Comparison of ENCODE assay signal across 22 cellular contexts in genomic region chr4:186500721-186501304, GRCh38. TPM values are rescaled to one million over a fixed set of nuclear protein-coding genes. Genes with fewer than 3 reads are reported as not detected.
A peak's percentile ranks its signal among the peaks of the same experiment; 100 is the strongest.
DNase-seq lines count a peak whose midpoint lies in the region; ATAC-seq and TF ChIP-seq lines count a peak whose summit lies in the region.
"Had no signal": no experiment of that assay in that cellular context is flagged by ENCODE, and none has a peak within 500 bp of the region (broad histone marks: within the 10 kb centered on the region; RNA-seq: fewer than 3 reads in every experiment).

No MANE protein-coding gene starts in this region.

- CTCF ChIA-PET in activated CD4-positive, alpha-beta T cell treated with anti-CD3 and anti-CD28 coated beads for 36 hours (lab: Charles Lee), result interaction anchor here (0.6 kb wide), 1 partner anchor 408 kb away, joined by 4 read pairs; no protein-coding TSS in a partner anchor

- H3K27me3 Mint-ChIP-seq in chondrocyte (ENCODE audit: low read depth), result peaks cover 19% of the 10 kb centered on the region
- no peaks in the 10 kb centered on the region for H3K27me3 Mint-ChIP-seq in activated CD4-positive, alpha-beta T cell treated with anti-CD3 and anti-CD28 coated beads for 36 hours
- H3K27me3 Mint-ChIP-seq in activated CD4-positive, alpha-beta T cell treated with anti-CD3 and anti-CD28 coated beads, Interleukin-2, amount 10 ng/mL, durations not matched to agents 24 days and 14 days, result no peaks in the 10 kb centered on the region
- H3K27me3 Mint-ChIP-seq: activated B cell treated with CpG ODN at 0.5 μM for 24 hours had no signal

- POLR2A ChIA-PET in activated CD4-positive, alpha-beta T cell treated with anti-CD3 and anti-CD28 coated beads for 36 hours (lab: Charles Lee), result no interaction called here

- no peaks in the 10 kb centered on the region for H3K27me3 ChIP-seq in left lung
- H3K27me3 ChIP-seq: pancreas had no signal

- no peaks in the 10 kb centered on the region for H3K4me1 ChIP-seq in left lung
- H3K4me1 ChIP-seq: Caco-2, gastroesophageal sphincter, pancreas had no signal

- no peak overlapping the region for H3K4me3 ChIP-seq in left lung
- H3K4me3 ChIP-seq: gastroesophageal sphincter, GM12878, pancreas had no signal

- no peak overlapping the region for H3K4me3 Mint-ChIP-seq in chondrocyte (ENCODE audit: unreplicated experiment)
- no peak overlapping the region for H3K4me3 Mint-ChIP-seq in activated CD4-positive, alpha-beta T cell treated with anti-CD3 and anti-CD28 coated beads for 36 hours
- no peak overlapping the region for H3K4me3 Mint-ChIP-seq in activated CD4-positive, alpha-beta T cell treated with anti-CD3 and anti-CD28 coated beads, Interleukin-2, amount 10 ng/mL, durations not matched to agents 24 days and 14 days
- H3K4me3 Mint-ChIP-seq: activated B cell treated with CpG ODN at 0.5 μM for 24 hours had no signal

- H3K9me3 Mint-ChIP-seq in chondrocyte (ENCODE audit: low read depth), result peaks cover 4% of the 10 kb centered on the region
- peaks cover 5% of the 10 kb centered on the region for H3K9me3 Mint-ChIP-seq in activated CD4-positive, alpha-beta T cell treated with anti-CD3 and anti-CD28 coated beads for 36 hours (ENCODE audit: low read depth)
- peaks cover 3% of the 10 kb centered on the region for H3K9me3 Mint-ChIP-seq in activated CD4-positive, alpha-beta T cell treated with anti-CD3 and anti-CD28 coated beads, Interleukin-2, amount 10 ng/mL, durations not matched to agents 24 days and 14 days

- H3K36me3 Mint-ChIP-seq in chondrocyte (ENCODE audit: low read depth), result no peaks in the 10 kb centered on the region
- no peaks in the 10 kb centered on the region for H3K36me3 Mint-ChIP-seq in activated CD4-positive, alpha-beta T cell treated with anti-CD3 and anti-CD28 coated beads for 36 hours (ENCODE audit: low read depth)
- H3K36me3 Mint-ChIP-seq in activated CD4-positive, alpha-beta T cell treated with anti-CD3 and anti-CD28 coated beads, Interleukin-2, amount 10 ng/mL, durations not matched to agents 24 days and 14 days (ENCODE audit: low read depth), result no peaks in the 10 kb centered on the region

- ATAC-seq in left lung (peak; percentile 78), HG03280 (IDR thresholded peaks at IDR 0.05; ENCODE audit: unreplicated experiment) (no peak)
- no peak for ATAC-seq in activated CD4-positive, alpha-beta T cell treated with anti-CD3 and anti-CD28 coated beads for 36 hours
- ATAC-seq: gastroesophageal sphincter, GM12878 had no signal

- H3K36me3 ChIP-seq in left lung, result no peaks in the 10 kb centered on the region
- H3K36me3 ChIP-seq: gastroesophageal sphincter, pancreas had no signal

- intact Hi-C loops in left lung (cut with DNase I), result no loop called here
- intact Hi-C loops in activated CD4-positive, alpha-beta T cell treated with anti-CD3 and anti-CD28 coated beads for 36 hours (cut with DNase I, micrococcal nuclease), result no loop called here
- intact Hi-C loops in activated CD4-positive, alpha-beta T cell treated with anti-CD3 and anti-CD28 coated beads, Interleukin-2, amount 10 ng/mL, durations not matched to agents 24 days and 14 days (cut with micrococcal nuclease), result no loop called here

- no peak for TF ChIP-seq CTCF in chondrocyte (IDR thresholded peaks at IDR 0.05)
- no peak for TF ChIP-seq CTCF in left lung (IDR thresholded peaks at IDR 0.05)

- no peaks in the 10 kb centered on the region for H3K4me1 Mint-ChIP-seq in chondrocyte (ENCODE audit: low read depth)
- no peaks in the 10 kb centered on the region for H3K4me1 Mint-ChIP-seq in activated CD4-positive, alpha-beta T cell treated with anti-CD3 and anti-CD28 coated beads for 36 hours
- H3K4me1 Mint-ChIP-seq in activated CD4-positive, alpha-beta T cell treated with anti-CD3 and anti-CD28 coated beads, Interleukin-2, amount 10 ng/mL, durations not matched to agents 24 days and 14 days, result no peaks in the 10 kb centered on the region
- H3K4me1 Mint-ChIP-seq: activated B cell treated with CpG ODN at 0.5 μM for 24 hours had no signal

- no peaks in the 10 kb centered on the region for H3K9me3 ChIP-seq in left lung
- H3K9me3 ChIP-seq: Caco-2, gastroesophageal sphincter, pancreas had no signal

- H3K27ac Mint-ChIP-seq in chondrocyte (ENCODE audit: unreplicated experiment), result peak overlapping the region; percentile 43
- H3K27ac Mint-ChIP-seq in activated CD4-positive, alpha-beta T cell treated with anti-CD3 and anti-CD28 coated beads for 36 hours, result no peak overlapping the region
- no peak overlapping the region for H3K27ac Mint-ChIP-seq in activated CD4-positive, alpha-beta T cell treated with anti-CD3 and anti-CD28 coated beads, Interleukin-2, amount 10 ng/mL, durations not matched to agents 24 days and 14 days
- H3K27ac Mint-ChIP-seq: activated B cell treated with CpG ODN at 0.5 μM for 24 hours had no signal

- H3K27ac ChIP-seq in left lung, result no peak overlapping the region
- H3K27ac ChIP-seq: gastroesophageal sphincter, pancreas had no signal

- DNase-seq in DMS53 (lab: John Stamatoyannopoulos, UW) (peak; percentile 89), NCI-H774 (lab: John Stamatoyannopoulos, UW) (peak; percentile 76), chondrocyte (ENCODE audit: low spot score) (no peak), left lung (no peak), AG20443 (ENCODE audit: low spot score) (no peak)
- no peak for DNase-seq in activated CD4-positive, alpha-beta T cell treated with anti-CD3 and anti-CD28 coated beads for 36 hours
- no peak for DNase-seq in activated CD4-positive, alpha-beta T cell treated with anti-CD3 and anti-CD28 coated beads, Interleukin-2, amount 10 ng/mL, durations not matched to agents 24 days and 14 days
- DNase-seq: activated B cell treated with CpG ODN at 0.5 μM for 24 hours; Caco-2; GDM1; NCI-H1436; stimulated activated CD4-positive, alpha-beta T cell treated with anti-CD3 and anti-CD28 coated beads, Interleukin-2, amount 100 ng/mL, for 48 hours; T-helper 1 cell had no signal

RNA-seq across cellular contexts. Expression of gene MTNR1A, which starts 54.6 kb away (rescaled TPM):
- 0.44 TPM in 1 of 3 replicates, not detected in the others for total RNA-seq in chondrocyte
- not detected for total RNA-seq in left lung
- not detected for total RNA-seq in activated CD4-positive, alpha-beta T cell treated with anti-CD3 and anti-CD28 coated beads for 36 hours
- total RNA-seq in activated CD4-positive, alpha-beta T cell treated with anti-CD3 and anti-CD28 coated beads, Interleukin-2, amount 10 ng/mL, durations not matched to agents 24 days and 14 days, result not detected in 2 replicates
- total RNA-seq: activated B cell treated with CpG ODN at 0.5 μM for 24 hours; activated CD8-positive, alpha-beta memory T cell treated with anti-CD3 and anti-CD28 coated beads for 36 hours; Caco-2; endothelial cell of umbilical vein; gastroesophageal sphincter; GM12878; LHCN-M2; lower leg skin; myocyte had no signal

Comparison
In these comparisons a context has a peak if more than half of its experiments do, and no peak if none do; other contexts are left out.
1. DNase-seq: peak in DMS53 (single experiment) and NCI-H774 (single experiment); none in chondrocyte (single experiment), left lung (0 of 2), AG20443 (single experiment), activated CD4-positive, alpha-beta T cell treated with anti-CD3 and anti-CD28 coated beads for 36 hours (single experiment) and activated CD4-positive, alpha-beta T cell treated with anti-CD3 and anti-CD28 coated beads, Interleukin-2, amount 10 ng/mL, durations not matched to agents 24 days and 14 days (single experiment).